Comparison of ENCODE assay signal across 1 cellular context in the genomic region with DNA sequence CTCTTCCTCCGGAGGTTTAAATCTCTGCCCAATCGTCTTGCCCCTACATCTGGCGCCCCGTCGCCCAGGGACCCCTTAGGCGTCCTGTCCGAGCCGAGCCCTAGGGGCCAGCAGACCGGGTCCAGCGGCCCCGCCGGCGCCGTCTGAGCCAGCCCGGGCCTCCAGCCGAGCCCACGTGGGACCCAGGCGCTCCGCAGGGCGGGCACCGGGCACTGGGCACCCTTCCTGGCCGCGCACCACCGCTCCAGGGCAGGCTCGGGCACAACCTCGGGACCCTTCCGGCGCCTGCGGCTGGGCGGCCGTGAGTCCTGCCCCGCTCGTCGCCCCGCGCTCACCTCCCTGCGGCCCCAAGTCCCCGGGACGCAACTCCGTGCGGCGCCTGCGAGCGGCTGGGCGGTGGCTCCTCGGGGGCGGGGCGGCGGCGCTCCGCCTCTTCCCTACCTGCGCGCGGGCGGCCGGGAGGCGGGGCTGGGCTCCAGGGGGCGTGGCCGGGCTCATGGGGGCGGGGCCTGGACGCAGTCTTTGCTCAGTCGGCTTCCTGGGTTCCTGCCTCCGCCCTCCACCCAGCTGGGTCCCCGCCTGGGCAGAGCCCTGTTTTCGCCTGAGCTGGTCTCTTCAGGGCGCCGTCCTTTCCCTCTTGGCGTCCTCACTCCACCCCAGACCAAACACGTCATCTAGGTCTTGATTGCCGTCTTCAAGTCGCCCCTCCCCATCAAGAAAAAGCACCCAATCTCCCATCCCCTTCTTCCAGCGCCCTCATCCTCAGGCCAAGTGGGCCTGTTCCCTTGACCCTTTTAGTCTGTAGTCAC.
A peak's percentile ranks its signal among the peaks of the same experiment; 100 is the strongest.
TF ChIP-seq lines count a peak whose summit lies in the region.

A gene (minus strand): TSS at position 406 of the 809 bp plus-strand sequence. CDS start 19,899 bp downstream, outside the sequence.

TF ChIP-seq in GM12878, 131 proteins besides CTCF, POLR2A, EP300 and RAD21 (continued from another document):
- TF ChIP-seq, protein P1, sequence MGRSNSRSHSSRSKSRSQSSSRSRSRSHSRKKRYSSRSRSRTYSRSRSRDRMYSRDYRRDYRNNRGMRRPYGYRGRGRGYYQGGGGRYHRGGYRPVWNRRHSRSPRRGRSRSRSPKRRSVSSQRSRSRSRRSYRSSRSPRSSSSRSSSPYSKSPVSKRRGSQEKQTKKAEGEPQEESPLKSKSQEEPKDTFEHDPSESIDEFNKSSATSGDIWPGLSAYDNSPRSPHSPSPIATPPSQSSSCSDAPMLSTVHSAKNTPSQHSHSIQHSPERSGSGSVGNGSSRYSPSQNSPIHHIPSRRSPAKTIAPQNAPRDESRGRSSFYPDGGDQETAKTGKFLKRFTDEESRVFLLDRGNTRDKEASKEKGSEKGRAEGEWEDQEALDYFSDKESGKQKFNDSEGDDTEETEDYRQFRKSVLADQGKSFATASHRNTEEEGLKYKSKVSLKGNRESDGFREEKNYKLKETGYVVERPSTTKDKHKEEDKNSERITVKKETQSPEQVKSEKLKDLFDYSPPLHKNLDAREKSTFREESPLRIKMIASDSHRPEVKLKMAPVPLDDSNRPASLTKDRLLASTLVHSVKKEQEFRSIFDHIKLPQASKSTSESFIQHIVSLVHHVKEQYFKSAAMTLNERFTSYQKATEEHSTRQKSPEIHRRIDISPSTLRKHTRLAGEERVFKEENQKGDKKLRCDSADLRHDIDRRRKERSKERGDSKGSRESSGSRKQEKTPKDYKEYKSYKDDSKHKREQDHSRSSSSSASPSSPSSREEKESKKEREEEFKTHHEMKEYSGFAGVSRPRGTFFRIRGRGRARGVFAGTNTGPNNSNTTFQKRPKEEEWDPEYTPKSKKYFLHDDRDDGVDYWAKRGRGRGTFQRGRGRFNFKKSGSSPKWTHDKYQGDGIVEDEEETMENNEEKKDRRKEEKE (IDR thresholded peaks at IDR 0.05) = no peak
- no peak for TF ChIP-seq MTA3 (IDR thresholded peaks at IDR 0.05; ENCODE audit: borderline replicate concordance, low read length)
- TF ChIP-seq BCL11A (IDR thresholded peaks at IDR 0.05; ENCODE audit: low read depth, low read length) = no peak
- peak; percentile 86; the same call in 1 of the 2 replicates for TF ChIP-seq RB1 (IDR thresholded peaks at IDR 0.05; ENCODE audit: borderline replicate concordance)
- TF ChIP-seq, protein P2, sequence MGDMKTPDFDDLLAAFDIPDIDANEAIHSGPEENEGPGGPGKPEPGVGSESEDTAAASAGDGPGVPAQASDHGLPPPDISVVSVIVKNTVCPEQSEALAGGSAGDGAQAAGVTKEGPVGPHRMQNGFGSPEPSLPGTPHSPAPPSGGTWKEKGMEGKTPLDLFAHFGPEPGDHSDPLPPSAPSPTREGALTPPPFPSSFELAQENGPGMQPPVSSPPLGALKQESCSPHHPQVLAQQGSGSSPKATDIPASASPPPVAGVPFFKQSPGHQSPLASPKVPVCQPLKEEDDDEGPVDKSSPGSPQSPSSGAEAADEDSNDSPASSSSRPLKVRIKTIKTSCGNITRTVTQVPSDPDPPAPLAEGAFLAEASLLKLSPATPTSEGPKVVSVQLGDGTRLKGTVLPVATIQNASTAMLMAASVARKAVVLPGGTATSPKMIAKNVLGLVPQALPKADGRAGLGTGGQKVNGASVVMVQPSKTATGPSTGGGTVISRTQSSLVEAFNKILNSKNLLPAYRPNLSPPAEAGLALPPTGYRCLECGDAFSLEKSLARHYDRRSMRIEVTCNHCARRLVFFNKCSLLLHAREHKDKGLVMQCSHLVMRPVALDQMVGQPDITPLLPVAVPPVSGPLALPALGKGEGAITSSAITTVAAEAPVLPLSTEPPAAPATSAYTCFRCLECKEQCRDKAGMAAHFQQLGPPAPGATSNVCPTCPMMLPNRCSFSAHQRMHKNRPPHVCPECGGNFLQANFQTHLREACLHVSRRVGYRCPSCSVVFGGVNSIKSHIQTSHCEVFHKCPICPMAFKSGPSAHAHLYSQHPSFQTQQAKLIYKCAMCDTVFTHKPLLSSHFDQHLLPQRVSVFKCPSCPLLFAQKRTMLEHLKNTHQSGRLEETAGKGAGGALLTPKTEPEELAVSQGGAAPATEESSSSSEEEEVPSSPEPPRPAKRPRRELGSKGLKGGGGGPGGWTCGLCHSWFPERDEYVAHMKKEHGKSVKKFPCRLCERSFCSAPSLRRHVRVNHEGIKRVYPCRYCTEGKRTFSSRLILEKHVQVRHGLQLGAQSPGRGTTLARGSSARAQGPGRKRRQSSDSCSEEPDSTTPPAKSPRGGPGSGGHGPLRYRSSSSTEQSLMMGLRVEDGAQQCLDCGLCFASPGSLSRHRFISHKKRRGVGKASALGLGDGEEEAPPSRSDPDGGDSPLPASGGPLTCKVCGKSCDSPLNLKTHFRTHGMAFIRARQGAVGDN (IDR thresholded peaks at IDR 0.05) = peak; percentile 74
- no peak for TF ChIP-seq CHD1 (IDR thresholded peaks at IDR 0.05; ENCODE audit: low read depth, low read length)
- no peak for TF ChIP-seq SPI1 (IDR thresholded peaks at IDR 0.05; ENCODE audit: borderline replicate concordance, insufficient read depth, low read depth, low read length)
- 0 out of 2 replicates have a peak, but pooled peaks have one; percentile 46 for TF ChIP-seq ZNF24 (IDR thresholded peaks at IDR 0.05)
- TF ChIP-seq RBBP5 (conservative IDR thresholded peaks at IDR 0.05) = no peak
- TF ChIP-seq IRF4 (IDR thresholded peaks at IDR 0.05; ENCODE audit: low read depth, low read length) = no peak
- TF ChIP-seq, protein P3, sequence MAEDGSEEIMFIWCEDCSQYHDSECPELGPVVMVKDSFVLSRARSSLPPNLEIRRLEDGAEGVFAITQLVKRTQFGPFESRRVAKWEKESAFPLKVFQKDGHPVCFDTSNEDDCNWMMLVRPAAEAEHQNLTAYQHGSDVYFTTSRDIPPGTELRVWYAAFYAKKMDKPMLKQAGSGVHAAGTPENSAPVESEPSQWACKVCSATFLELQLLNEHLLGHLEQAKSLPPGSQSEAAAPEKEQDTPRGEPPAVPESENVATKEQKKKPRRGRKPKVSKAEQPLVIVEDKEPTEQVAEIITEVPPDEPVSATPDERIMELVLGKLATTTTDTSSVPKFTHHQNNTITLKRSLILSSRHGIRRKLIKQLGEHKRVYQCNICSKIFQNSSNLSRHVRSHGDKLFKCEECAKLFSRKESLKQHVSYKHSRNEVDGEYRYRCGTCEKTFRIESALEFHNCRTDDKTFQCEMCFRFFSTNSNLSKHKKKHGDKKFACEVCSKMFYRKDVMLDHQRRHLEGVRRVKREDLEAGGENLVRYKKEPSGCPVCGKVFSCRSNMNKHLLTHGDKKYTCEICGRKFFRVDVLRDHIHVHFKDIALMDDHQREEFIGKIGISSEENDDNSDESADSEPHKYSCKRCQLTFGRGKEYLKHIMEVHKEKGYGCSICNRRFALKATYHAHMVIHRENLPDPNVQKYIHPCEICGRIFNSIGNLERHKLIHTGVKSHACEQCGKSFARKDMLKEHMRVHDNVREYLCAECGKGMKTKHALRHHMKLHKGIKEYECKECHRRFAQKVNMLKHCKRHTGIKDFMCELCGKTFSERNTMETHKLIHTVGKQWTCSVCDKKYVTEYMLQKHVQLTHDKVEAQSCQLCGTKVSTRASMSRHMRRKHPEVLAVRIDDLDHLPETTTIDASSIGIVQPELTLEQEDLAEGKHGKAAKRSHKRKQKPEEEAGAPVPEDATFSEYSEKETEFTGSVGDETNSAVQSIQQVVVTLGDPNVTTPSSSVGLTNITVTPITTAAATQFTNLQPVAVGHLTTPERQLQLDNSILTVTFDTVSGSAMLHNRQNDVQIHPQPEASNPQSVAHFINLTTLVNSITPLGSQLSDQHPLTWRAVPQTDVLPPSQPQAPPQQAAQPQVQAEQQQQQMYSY (CRISPR knock-in tag; IDR thresholded peaks at IDR 0.05) = no peak
- TF ChIP-seq CBFB (IDR thresholded peaks at IDR 0.05; ENCODE audit: low read depth) = no peak
- TF ChIP-seq RFX5 (IDR thresholded peaks at IDR 0.05; ENCODE audit: low read depth, low read length) = no peak
- TF ChIP-seq, protein P4, sequence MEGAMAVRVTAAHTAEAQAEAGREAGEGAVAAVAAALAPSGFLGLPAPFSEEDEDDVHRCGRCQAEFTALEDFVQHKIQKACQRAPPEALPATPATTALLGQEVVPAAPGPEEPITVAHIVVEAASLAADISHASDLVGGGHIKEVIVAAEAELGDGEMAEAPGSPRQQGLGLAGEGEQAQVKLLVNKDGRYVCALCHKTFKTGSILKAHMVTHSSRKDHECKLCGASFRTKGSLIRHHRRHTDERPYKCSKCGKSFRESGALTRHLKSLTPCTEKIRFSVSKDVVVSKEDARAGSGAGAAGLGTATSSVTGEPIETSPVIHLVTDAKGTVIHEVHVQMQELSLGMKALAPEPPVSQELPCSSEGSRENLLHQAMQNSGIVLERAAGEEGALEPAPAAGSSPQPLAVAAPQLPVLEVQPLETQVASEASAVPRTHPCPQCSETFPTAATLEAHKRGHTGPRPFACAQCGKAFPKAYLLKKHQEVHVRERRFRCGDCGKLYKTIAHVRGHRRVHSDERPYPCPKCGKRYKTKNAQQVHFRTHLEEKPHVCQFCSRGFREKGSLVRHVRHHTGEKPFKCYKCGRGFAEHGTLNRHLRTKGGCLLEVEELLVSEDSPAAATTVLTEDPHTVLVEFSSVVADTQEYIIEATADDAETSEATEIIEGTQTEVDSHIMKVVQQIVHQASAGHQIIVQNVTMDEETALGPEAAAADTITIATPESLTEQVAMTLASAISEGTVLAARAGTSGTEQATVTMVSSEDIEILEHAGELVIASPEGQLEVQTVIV (IDR thresholded peaks at IDR 0.05; ENCODE audit: borderline replicate concordance, partially characterized antibody) = no peak
- TF ChIP-seq SMC3 (IDR thresholded peaks at IDR 0.05; ENCODE audit: borderline replicate concordance, low read length) = no peak
- TF ChIP-seq SMAD5 (IDR thresholded peaks at IDR 0.05; ENCODE audit: low read depth) = no peak
- TF ChIP-seq BRCA1 (IDR thresholded peaks at IDR 0.05; ENCODE audit: low read depth, low read length) = no peak
- TF ChIP-seq ZNF207 (IDR thresholded peaks at IDR 0.05; ENCODE audit: borderline replicate concordance) = no peak
- TF ChIP-seq LARP7 (IDR thresholded peaks at IDR 0.05) = peak; percentile 95
- no peak for TF ChIP-seq CREM (IDR thresholded peaks at IDR 0.05; ENCODE audit: low read depth)
- TF ChIP-seq STAT3 (IDR thresholded peaks at IDR 0.05; ENCODE audit: low read depth, low read length) = no peak
- TF ChIP-seq FOXK2 (IDR thresholded peaks at IDR 0.05) = no peak
- no peak for TF ChIP-seq CBX5 (IDR thresholded peaks at IDR 0.05; ENCODE audit: low read depth)
- TF ChIP-seq, protein P5, sequence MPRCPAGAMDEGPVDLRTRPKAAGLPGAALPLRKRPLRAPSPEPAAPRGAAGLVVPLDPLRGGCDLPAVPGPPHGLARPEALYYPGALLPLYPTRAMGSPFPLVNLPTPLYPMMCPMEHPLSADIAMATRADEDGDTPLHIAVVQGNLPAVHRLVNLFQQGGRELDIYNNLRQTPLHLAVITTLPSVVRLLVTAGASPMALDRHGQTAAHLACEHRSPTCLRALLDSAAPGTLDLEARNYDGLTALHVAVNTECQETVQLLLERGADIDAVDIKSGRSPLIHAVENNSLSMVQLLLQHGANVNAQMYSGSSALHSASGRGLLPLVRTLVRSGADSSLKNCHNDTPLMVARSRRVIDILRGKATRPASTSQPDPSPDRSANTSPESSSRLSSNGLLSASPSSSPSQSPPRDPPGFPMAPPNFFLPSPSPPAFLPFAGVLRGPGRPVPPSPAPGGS (IDR thresholded peaks at IDR 0.05; ENCODE audit: borderline replicate concordance, insufficient read depth, low read depth, low read length, poor library complexity, severe bottlenecking) = no peak
- peak; percentile 29 for TF ChIP-seq SMAD1 (IDR thresholded peaks at IDR 0.05; ENCODE audit: low read depth, partially characterized antibody)
- TF ChIP-seq MEF2B (IDR thresholded peaks at IDR 0.05; ENCODE audit: partially characterized antibody, poor library complexity, severe bottlenecking) = no peak
- TF ChIP-seq MXI1 (IDR thresholded peaks at IDR 0.05; ENCODE audit: low read depth, low read length) = peak; percentile 69; the same call in 1 of the 2 replicates
- TF ChIP-seq YY1 (IDR thresholded peaks at IDR 0.05; ENCODE audit: low read depth, low read length) = no peak
- no peak for TF ChIP-seq JUNB (IDR thresholded peaks at IDR 0.05)
- TF ChIP-seq CREB1 (IDR thresholded peaks at IDR 0.05; ENCODE audit: low read depth) = no peak
- no peak for TF ChIP-seq HDAC6 (IDR thresholded peaks at IDR 0.05; ENCODE audit: unreplicated experiment)
- peak; percentile 58; the same call in 1 of the 2 replicates for TF ChIP-seq NR2F1 (conservative IDR thresholded peaks at IDR 0.05)
- TF ChIP-seq CHD4 (IDR thresholded peaks at IDR 0.05) = no peak
- no peak for TF ChIP-seq ZNF217 (IDR thresholded peaks at IDR 0.05)
- no peak for TF ChIP-seq TARDBP (IDR thresholded peaks at IDR 0.05; ENCODE audit: borderline replicate concordance)
- TF ChIP-seq, protein P6, sequence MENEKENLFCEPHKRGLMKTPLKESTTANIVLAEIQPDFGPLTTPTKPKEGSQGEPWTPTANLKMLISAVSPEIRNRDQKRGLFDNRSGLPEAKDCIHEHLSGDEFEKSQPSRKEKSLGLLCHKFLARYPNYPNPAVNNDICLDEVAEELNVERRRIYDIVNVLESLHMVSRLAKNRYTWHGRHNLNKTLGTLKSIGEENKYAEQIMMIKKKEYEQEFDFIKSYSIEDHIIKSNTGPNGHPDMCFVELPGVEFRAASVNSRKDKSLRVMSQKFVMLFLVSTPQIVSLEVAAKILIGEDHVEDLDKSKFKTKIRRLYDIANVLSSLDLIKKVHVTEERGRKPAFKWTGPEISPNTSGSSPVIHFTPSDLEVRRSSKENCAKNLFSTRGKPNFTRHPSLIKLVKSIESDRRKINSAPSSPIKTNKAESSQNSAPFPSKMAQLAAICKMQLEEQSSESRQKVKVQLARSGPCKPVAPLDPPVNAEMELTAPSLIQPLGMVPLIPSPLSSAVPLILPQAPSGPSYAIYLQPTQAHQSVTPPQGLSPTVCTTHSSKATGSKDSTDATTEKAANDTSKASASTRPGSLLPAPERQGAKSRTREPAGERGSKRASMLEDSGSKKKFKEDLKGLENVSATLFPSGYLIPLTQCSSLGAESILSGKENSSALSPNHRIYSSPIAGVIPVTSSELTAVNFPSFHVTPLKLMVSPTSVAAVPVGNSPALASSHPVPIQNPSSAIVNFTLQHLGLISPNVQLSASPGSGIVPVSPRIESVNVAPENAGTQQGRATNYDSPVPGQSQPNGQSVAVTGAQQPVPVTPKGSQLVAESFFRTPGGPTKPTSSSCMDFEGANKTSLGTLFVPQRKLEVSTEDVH (IDR thresholded peaks at IDR 0.05; ENCODE audit: low read depth, partially characterized antibody) = no peak
TF ChIP-seq in GM12878: peak in this region for 29.
